8 cellular contexts compared by ENCODE assay signal in the genomic region with DNA sequence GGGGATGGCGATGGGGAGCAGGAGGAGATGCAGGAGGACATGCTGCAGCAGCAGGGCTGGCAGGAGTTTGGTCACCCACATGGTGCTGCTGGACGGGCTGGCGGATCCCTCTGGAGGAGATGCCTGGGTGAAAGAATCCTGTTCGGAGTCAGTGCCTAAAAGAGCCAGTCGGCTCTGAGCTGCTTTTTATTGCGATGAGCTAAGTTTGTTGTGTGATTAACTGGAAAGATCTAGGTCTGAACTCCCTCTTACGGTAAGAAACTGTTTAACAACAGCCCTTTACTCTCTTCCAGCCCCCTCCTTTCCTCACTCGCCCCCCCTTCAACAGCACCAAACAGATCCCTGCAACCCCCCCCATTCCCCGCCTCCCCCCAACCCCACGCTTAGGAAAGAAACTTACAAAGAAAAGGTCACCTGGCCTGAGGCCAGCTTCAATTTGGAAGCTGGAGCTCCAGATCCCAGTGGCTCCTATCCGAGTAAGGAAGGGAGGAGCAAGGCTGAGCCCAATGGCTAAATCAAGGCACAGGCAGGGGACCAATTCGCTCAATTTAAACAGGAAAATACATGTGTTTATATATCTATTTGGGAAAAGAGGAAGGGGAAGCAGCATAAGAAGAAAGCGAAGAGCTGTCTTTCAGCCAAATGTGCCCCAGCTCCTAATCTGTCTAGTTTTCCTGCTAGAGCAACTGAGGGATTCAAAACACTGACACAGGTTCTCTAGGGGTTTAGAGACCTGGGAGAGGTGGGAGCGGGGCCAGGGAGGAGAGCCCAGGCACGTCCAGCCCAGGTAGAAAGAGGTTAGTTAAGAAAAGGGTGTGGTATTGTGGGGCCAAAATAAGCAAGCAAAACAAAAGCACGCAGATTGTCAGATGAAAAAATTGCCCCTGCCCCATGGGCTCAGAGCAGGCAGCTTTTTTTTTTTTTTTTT. TPM values are rescaled to one million over a fixed set of nuclear protein-coding genes. Genes with fewer than 3 reads are reported as not detected.
DNase-seq lines count a peak whose midpoint lies in the region; ATAC-seq and TF ChIP-seq lines count a peak whose summit lies in the region.

A gene (minus strand): TSS at position 157 of the 928 bp plus-strand sequence. CDS start 76 bp downstream, at position 81.

- no TSS peak for BruUV-seq in OCI-LY7 (replicated peaks; lab: Mats Ljungman, UMichigan)

- H3K4me3 ChIP-seq in OCI-LY7 (ENCODE audit: low read depth, low read length, poor library complexity, severe bottlenecking) (no peak within 1 kb of the TSS), osteoblast (ENCODE audit: insufficient read depth, low read length) (peak within 1 kb of the TSS; percentile 77)

- H3K36me3 ChIP-seq in OCI-LY7 (ENCODE audit: insufficient read depth, low read length) (no peaks in the 10 kb centered on the region), osteoblast (ENCODE audit: insufficient read depth, low read length) (no peaks in the 10 kb centered on the region)

- TF ChIP-seq CTCF in OCI-LY7 (conservative IDR thresholded peaks at IDR 0.05; ENCODE audit: low read length) (no peak), osteoblast (IDR thresholded peaks at IDR 0.05; ENCODE audit: extremely low read depth, low read depth, low read length) (peak; percentile 18)

- no peak within 1 kb of the TSS for H2AFZ ChIP-seq in OCI-LY7 (ENCODE audit: low read length)
- H2AFZ ChIP-seq in osteoblast (ENCODE audit: low read length) = peak within 1 kb of the TSS; percentile 88

- H3K9me2 ChIP-seq in OCI-LY7 (ENCODE audit: insufficient read depth, low read length) = no peaks in the 10 kb centered on the region

- POLR2A ChIA-PET in OCI-LY7 (lab: Charles Lee) = interaction anchor here (1.0 to 1.2 kb wide), 2 partner anchors 27 to 56 kb away, joined by 3 read pairs; no protein-coding TSS in a partner anchor

- H3K79me2 ChIP-seq in OCI-LY7 (ENCODE audit: insufficient read depth, low read depth, low read length) = no peaks in the 10 kb centered on the region
- peaks cover 43% of the 10 kb centered on the region for H3K79me2 ChIP-seq in osteoblast (ENCODE audit: insufficient read depth, low read length)

- DNase-seq in EH (ENCODE audit: low read depth) = peak; percentile 74
- DNase-seq in OCI-LY7 (ENCODE audit: low spot score) = no peak
- peak; percentile 72 for DNase-seq in fibroblast of the conjunctiva (ENCODE audit: low read depth)
- peak; percentile 57 for DNase-seq in osteoblast (ENCODE audit: insufficient read length, low spot score, missing footprints)
- no peak for DNase-seq in NAMALWA (ENCODE audit: low spot score)
- DNase-seq in stimulated activated CD4-positive, alpha-beta T cell treated with anti-CD3 and anti-CD28 coated beads, Interleukin-1b, Interleukin-23, amount 100 ng/mL, for 48 hours = no peak

- no peaks in the 10 kb centered on the region for H3K27me3 ChIP-seq in osteoblast (ENCODE audit: insufficient read depth, low read length)

- H3K9me3 ChIP-seq in OCI-LY7 (ENCODE audit: low read length) (no peaks in the 10 kb centered on the region), osteoblast (ENCODE audit: low read depth, low read length) (no peaks in the 10 kb centered on the region)

- intact Hi-C loops in OCI-LY7 (cut with micrococcal nuclease; ENCODE audit: unreplicated experiment) = no loop called here

- H4K20me1 ChIP-seq in OCI-LY7 (ENCODE audit: insufficient read depth, low read length) (no peaks in the 10 kb centered on the region), osteoblast (ENCODE audit: insufficient read depth, low read length) (no peaks in the 10 kb centered on the region)

- CTCF ChIA-PET in OCI-LY7 (lab: Charles Lee; ENCODE audit: unreplicated experiment) = no interaction called here

- H3K27ac ChIP-seq in OCI-LY7 (ENCODE audit: low read depth, low read length, poor library complexity, severe bottlenecking) = no peak within 1 kb of the TSS
- peak within 1 kb of the TSS; percentile 44 for H3K27ac ChIP-seq in osteoblast (ENCODE audit: low read depth, low read length)

- H3K4me2 ChIP-seq in OCI-LY7 (ENCODE audit: low read length) = peak within 1 kb of the TSS; percentile 33; the same call in 1 of the 2 replicates
- H3K4me2 ChIP-seq in osteoblast (ENCODE audit: insufficient read depth, low read length) = peak within 1 kb of the TSS; percentile 90

- no peaks in the 10 kb centered on the region for H3K4me1 ChIP-seq in OCI-LY7 (ENCODE audit: insufficient read depth, low read length, poor library complexity, severe bottlenecking)
- peaks cover 23% of the 10 kb centered on the region for H3K4me1 ChIP-seq in osteoblast (ENCODE audit: insufficient read depth, low read length)

- ATAC-seq in HG02798 (IDR thresholded peaks at IDR 0.05; ENCODE audit: poor library complexity, unreplicated experiment) = no peak
- ATAC-seq in HG02884 (IDR thresholded peaks at IDR 0.05; ENCODE audit: unreplicated experiment) = no peak

RNA-seq across cellular contexts. Expression of the gene that starts here (rescaled TPM):
- total RNA-seq in OCI-LY7 (2014; rRNA removed; shearing (Covaris generic)) = not detected in 2 replicates
- total RNA-seq in OCI-LY7 (2022) (not detected in 2 replicates), osteoblast (41.3 and 69.8 TPM in 2 replicates)

Comparison
In these comparisons a context has a peak if more than half of its experiments do, and no peak if none do; other contexts are left out.
1. RNA of the gene that starts here (total RNA-seq): 41.3 to 69.8 TPM in osteoblast; not detected in OCI-LY7; every median in the first group is over 10 times any median in the second.
2. DNase-seq: peak in EH (single experiment), fibroblast of the conjunctiva (single experiment) and osteoblast (single experiment); none in OCI-LY7 (single experiment), NAMALWA (single experiment) and stimulated activated CD4-positive, alpha-beta T cell treated with anti-CD3 and anti-CD28 coated beads, Interleukin-1b, Interleukin-23, amount 100 ng/mL, for 48 hours (single experiment).